ENCODE assay signal across 34 cellular contexts in the genomic region with DNA sequence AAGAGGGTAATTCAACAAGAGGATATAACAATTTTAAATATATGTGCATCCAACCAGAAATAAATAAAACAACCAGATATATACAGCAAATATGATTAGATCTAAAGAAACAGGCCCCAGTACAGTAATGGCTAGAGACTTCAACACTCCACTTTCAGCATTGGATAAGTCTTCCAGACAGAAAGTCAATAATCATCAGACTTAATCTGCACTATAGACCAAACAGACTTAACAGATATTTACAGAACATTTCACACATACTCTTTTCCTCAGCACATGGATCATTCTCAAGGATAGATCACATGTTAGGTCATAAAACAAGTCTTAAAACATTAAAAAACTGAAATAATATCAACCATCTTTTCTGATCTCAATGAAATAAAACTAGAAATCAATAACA.
"Had no signal": no experiment of that assay in that cellular context is flagged by ENCODE, and none has a peak within 500 bp of the region (broad histone marks: within the 10 kb centered on the region; RNA-seq: fewer than 3 reads in every experiment).

No MANE protein-coding gene starts in this region.

- H3K27me3 ChIP-seq: MG63 had no signal

- H3K36me3 ChIP-seq: MG63 had no signal

- DNase-seq: Karpas-422, Kasumi-1, MG63, MM.1S, MV-4-11, NCI-H1048, NCI-H1092, NCI-H1092 treated with DMSO at 0.1 percent for 48 hours, NCI-H1105, NCI-H1105 treated with DMSO at 0.1 percent for 48 hours, NCI-H1417, NCI-H1417 treated with DMSO at 0.1 percent for 48 hours, NCI-H1436, NCI-H1436 treated with DMSO at 0.1 percent for 48 hours, NCI-H146, NCI-H1694, NCI-H1694 treated with DMSO at 0.1 percent for 48 hours, NCI-H187, NCI-H187 treated with DMSO at 0.1 percent for 48 hours, NCI-H1930, NCI-H2029, NCI-H2029 treated with DMSO at 0.1 percent for 48 hours, NCI-H2081, NCI-H2081 treated with DMSO at 0.1 percent for 48 hours, NCI-H2107, NCI-H2171, NCI-H2171 treated with DMSO at 0.1 percent for 48 hours, NCI-H2227 treated with DMSO at 0.1 percent for 48 hours, NCI-H226, NCI-H345, NCI-H446, NCI-H446 treated with DMSO at 0.1 percent for 48 hours, NCI-H510A, NCI-H510A treated with DMSO at 0.1 percent for 48 hours had no signal

- H3K4me3 ChIP-seq: MG63 had no signal
